Comparison of ENCODE assay signal across 8 cellular contexts in the genomic region with DNA sequence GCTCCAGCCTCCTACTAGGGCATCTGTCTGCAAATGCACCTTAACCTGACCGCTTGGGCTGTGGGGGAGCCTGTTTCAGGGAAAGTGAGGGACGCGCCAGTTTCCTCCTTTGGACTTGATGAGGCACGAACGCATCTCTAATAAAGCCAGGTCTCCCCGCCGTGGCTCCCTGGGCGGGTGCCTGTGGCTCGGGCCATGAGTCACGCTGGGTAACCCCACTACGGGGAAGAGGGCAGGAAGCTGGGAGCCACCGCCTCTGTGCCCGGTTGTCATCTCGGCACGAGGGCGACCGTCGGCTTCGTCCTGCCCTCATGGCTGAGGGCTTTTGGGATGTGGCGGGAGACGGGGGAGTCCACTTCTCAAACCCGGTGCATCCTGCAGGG. TPM values are rescaled to one million over a fixed set of nuclear protein-coding genes. Genes with fewer than 3 reads are reported as not detected.
DNase-seq lines count a peak whose midpoint lies in the region; ATAC-seq lines count a peak whose summit lies in the region.

No MANE protein-coding gene starts in this region.

- ATAC-seq in T-helper 17 cell: peak; percentile 77
- ATAC-seq in naive thymus-derived CD8-positive, alpha-beta T cell: peak; percentile 38 to 60
- no peak for ATAC-seq in HG03457 (IDR thresholded peaks at IDR 0.05; ENCODE audit: unreplicated experiment)

- H3K27ac Mint-ChIP-seq in T-helper 17 cell: peak overlapping the region; percentile 83
- peak overlapping the region; percentile 94 for H3K27ac Mint-ChIP-seq in activated naive CD4-positive, alpha-beta T cell treated with anti-CD3 and anti-CD28 coated beads, Interleukin-2, amount 10 ng/mL, durations not matched to agents 7 days and 5 days
- H3K27ac Mint-ChIP-seq in naive thymus-derived CD8-positive, alpha-beta T cell: peak overlapping the region; percentile 52 to 96 (median 90)

- peak; percentile 51 to 67 (median 51) for DNase-seq in T-helper 17 cell
- peak; percentile 84 for DNase-seq in activated naive CD4-positive, alpha-beta T cell treated with anti-CD3 and anti-CD28 coated beads, Interleukin-2, amount 10 ng/mL, durations not matched to agents 7 days and 5 days
- peak in 9 of 10 donors; percentile 21 to 66 (median 43) for DNase-seq in naive thymus-derived CD8-positive, alpha-beta T cell
- DNase-seq in hepatic stellate cell (ENCODE audit: low spot score): no peak
- DNase-seq in NCI-H128 (lab: John Stamatoyannopoulos, UW; ENCODE audit: unreplicated experiment): no peak
- DNase-seq in amygdala (lab: John Stamatoyannopoulos, UW): no peak

- no peaks in the 10 kb centered on the region for H3K9me3 Mint-ChIP-seq in activated naive CD4-positive, alpha-beta T cell treated with anti-CD3 and anti-CD28 coated beads, Interleukin-2, amount 10 ng/mL, durations not matched to agents 7 days and 5 days
- H3K9me3 Mint-ChIP-seq in naive thymus-derived CD8-positive, alpha-beta T cell: no peaks in the 10 kb centered on the region

- CTCF ChIA-PET in activated naive CD4-positive, alpha-beta T cell treated with anti-CD3 and anti-CD28 coated beads, Interleukin-2, amount 10 ng/mL, durations not matched to agents 7 days and 5 days (lab: Charles Lee): interaction anchor here (0.7 to 2.0 kb wide), 4 partner anchors 10 to 49 kb away, joined by 3 to 5 read pairs (median 4); no protein-coding TSS in a partner anchor

- no peaks in the 10 kb centered on the region for H3K36me3 Mint-ChIP-seq in T-helper 17 cell (ENCODE audit: low read depth)
- H3K36me3 Mint-ChIP-seq in activated naive CD4-positive, alpha-beta T cell treated with anti-CD3 and anti-CD28 coated beads, Interleukin-2, amount 10 ng/mL, durations not matched to agents 7 days and 5 days: peaks cover 20% of the 10 kb centered on the region
- H3K36me3 Mint-ChIP-seq in naive thymus-derived CD8-positive, alpha-beta T cell: no peaks in the 10 kb centered on the region

- H3K27me3 Mint-ChIP-seq in T-helper 17 cell: no peaks in the 10 kb centered on the region
- peaks cover 3% of the 10 kb centered on the region for H3K27me3 Mint-ChIP-seq in activated naive CD4-positive, alpha-beta T cell treated with anti-CD3 and anti-CD28 coated beads, Interleukin-2, amount 10 ng/mL, durations not matched to agents 7 days and 5 days
- H3K27me3 Mint-ChIP-seq in naive thymus-derived CD8-positive, alpha-beta T cell: no peaks in the 10 kb centered on the region

- peaks cover 35% of the 10 kb centered on the region for H3K4me1 Mint-ChIP-seq in T-helper 17 cell
- peaks cover 73% of the 10 kb centered on the region for H3K4me1 Mint-ChIP-seq in activated naive CD4-positive, alpha-beta T cell treated with anti-CD3 and anti-CD28 coated beads, Interleukin-2, amount 10 ng/mL, durations not matched to agents 7 days and 5 days
- H3K4me1 Mint-ChIP-seq in naive thymus-derived CD8-positive, alpha-beta T cell: peaks cover 19 to 73% (median 58%) of the 10 kb centered on the region in 4 donors

- H3K4me3 Mint-ChIP-seq in T-helper 17 cell: peak overlapping the region; percentile 81
- H3K4me3 Mint-ChIP-seq in activated naive CD4-positive, alpha-beta T cell treated with anti-CD3 and anti-CD28 coated beads, Interleukin-2, amount 10 ng/mL, durations not matched to agents 7 days and 5 days: peak overlapping the region; percentile 66
- peak overlapping the region; percentile 60 to 81 (median 77) for H3K4me3 Mint-ChIP-seq in naive thymus-derived CD8-positive, alpha-beta T cell

- peak overlapping the region; percentile 27 for H3K27ac ChIP-seq in temporal lobe (ENCODE audit: low read depth, low read length)

- no peaks in the 10 kb centered on the region for H3K9me3 ChIP-seq in T-helper 17 cell (ENCODE audit: control insufficient read depth, low read length, poor library complexity, severe bottlenecking)

- POLR2A ChIA-PET in naive thymus-derived CD8-positive, alpha-beta T cell (lab: Charles Lee): interaction anchor here (1.2 to 2.3 kb wide), 8 partner anchors 8 to 194 kb away, joined by 4 to 11 read pairs (median 7); a partner anchor contains a TSS

RNA-seq across cellular contexts. Expression of a gene that starts 12.1 kb away (rescaled TPM):
- total RNA-seq in T-helper 17 cell (10 to 100 TPM; 31.7 to 37.5 TPM), temporal lobe (29.0 TPM)
- total RNA-seq in naive thymus-derived CD8-positive, alpha-beta T cell: 10 to 100 TPM; 76.2 to 84.3 TPM
- polyA plus RNA-seq in naive thymus-derived CD8-positive, alpha-beta T cell: 1 to 10 TPM; 1.3 to 5.9 (median 1.6) TPM

RNA-seq across cellular contexts. Expression of a gene that starts 50.9 kb away (rescaled TPM):
- total RNA-seq in T-helper 17 cell: 10 to 100 TPM; 71.7 to 74.7 TPM
- total RNA-seq in naive thymus-derived CD8-positive, alpha-beta T cell: 10 to 100 TPM; 83.4 to 84.8 TPM
- polyA plus RNA-seq in naive thymus-derived CD8-positive, alpha-beta T cell: 10 to 100 TPM; 14.2 to 35.8 (median 26.2) TPM
- 20.7 TPM for total RNA-seq in temporal lobe

Comparison
In these comparisons a context has a peak if more than half of its experiments do, and no peak if none do; other contexts are left out.
1. DNase-seq: peak in T-helper 17 cell (3 of 3), activated naive CD4-positive, alpha-beta T cell treated with anti-CD3 and anti-CD28 coated beads, Interleukin-2, amount 10 ng/mL, durations not matched to agents 7 days and 5 days (single experiment) and naive thymus-derived CD8-positive, alpha-beta T cell (9 of 10); none in hepatic stellate cell (single experiment), NCI-H128 (single experiment) and amygdala (0 of 56).
2. Peak in every context shown above with its lines, with median percentiles within 50 percentile points of each other: H3K27ac Mint-ChIP-seq and H3K4me3 Mint-ChIP-seq.